Comparison of ENCODE assay signal across 24 cellular contexts in the genomic region with DNA sequence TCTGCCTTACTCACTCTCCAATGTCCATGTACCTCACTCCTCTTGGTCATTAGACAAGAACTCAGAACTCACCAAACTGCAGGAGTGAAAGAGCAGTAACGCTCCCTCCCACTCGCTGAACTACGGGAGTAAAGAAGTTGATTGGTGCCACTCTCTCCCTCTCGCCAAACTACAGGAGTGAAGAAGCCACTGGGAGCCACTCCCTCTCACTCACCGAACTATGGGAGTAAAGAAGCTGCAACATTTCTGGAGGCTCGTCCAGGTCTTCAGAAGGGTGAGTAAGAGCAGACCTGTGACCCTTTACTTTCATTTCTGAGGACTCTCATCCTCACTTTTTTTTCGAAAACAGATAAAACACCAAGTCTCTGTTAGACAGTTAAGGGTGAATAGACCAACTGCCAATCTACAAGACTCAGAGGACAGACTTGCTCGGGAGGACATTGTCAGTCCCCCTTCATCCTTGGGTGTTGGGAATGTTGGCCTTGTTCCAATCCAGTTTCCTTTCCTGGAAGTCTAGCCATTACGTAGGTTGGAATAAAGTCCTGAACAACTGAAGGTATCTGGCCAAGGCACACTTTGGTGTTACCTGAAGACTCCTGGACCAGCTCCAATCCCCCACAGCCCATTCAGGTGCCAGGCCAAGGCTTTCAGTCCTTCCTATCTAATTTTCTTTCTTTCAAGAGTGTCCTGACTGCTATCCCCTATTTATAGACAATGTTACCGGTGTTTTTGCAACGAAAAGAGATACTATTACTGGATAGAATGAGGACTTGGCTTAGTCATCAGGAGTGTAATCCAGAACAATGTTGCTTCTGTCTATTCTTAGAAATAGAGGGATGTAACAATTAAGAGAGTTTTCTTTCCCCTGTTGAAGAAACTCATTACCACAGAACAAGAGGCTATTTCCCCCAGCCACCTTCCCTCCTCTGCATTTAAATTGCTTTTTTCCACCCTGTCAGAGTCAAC. TPM values are rescaled to one million over a fixed set of nuclear protein-coding genes. Genes with fewer than 3 reads are reported as not detected.
"Had no signal": no experiment of that assay in that cellular context is flagged by ENCODE, and none has a peak within 500 bp of the region (broad histone marks: within the 10 kb centered on the region; RNA-seq: fewer than 3 reads in every experiment).

No MANE protein-coding gene starts in this region.

- H3K9me3 ChIP-seq: MG63 had no signal

- DNase-seq: activated CD4-positive, alpha-beta memory T cell treated with anti-CD3 and anti-CD28 coated beads for 36 hours; activated CD4-positive, alpha-beta T cell treated with anti-CD3 and anti-CD28 coated beads, Interleukin-2, amount 10 ng/mL, durations not matched to agents 7 days and 5 days; activated CD4-positive, CD25-positive, alpha-beta regulatory T cell; activated CD8-positive, alpha-beta memory T cell treated with anti-CD3 and anti-CD28 coated beads for 24 hours; activated effector memory CD4-positive, alpha-beta T cell treated with anti-CD3 and anti-CD28 coated beads, Interleukin-2, amount 50 U/mL, for 16 hours; activated naive CD4-positive, alpha-beta T cell treated with Interleukin-2 at 50 U/mL for 16 hours; activated naive CD8-positive, alpha-beta T cell treated with anti-CD3 and anti-CD28 coated beads, Interleukin-2, amount 50 U/mL, for 24 hours; activated T-cell treated with anti-CD3 and anti-CD28 coated beads, Interleukin-2, amount 50 U/mL, for 4 hours; amygdala; MG63; MV-4-11; NCI-H1092 treated with DMSO at 0.1 percent for 48 hours; NCI-H1417 treated with DMSO at 0.1 percent for 48 hours; NCI-H1694; NCI-H2029; NCI-H2107; NCI-H345; NCI-H510A; NCI-H69; SHP77; T-helper 1 cell had no signal

- H3K36me3 ChIP-seq: MG63 had no signal

- H3K4me3 ChIP-seq: MG63 had no signal

- H3K27ac ChIP-seq: VCaP had no signal

- H3K27me3 ChIP-seq: MG63 had no signal

- ATAC-seq: activated naive CD4-positive, alpha-beta T cell treated with anti-CD3 and anti-CD28 coated beads, Interleukin-2, amount 50 U/mL, for 72 hours; activated naive CD8-positive, alpha-beta T cell treated with anti-CD3 and anti-CD28 coated beads, Interleukin-2, amount 50 U/mL, for 24 hours; activated T-cell treated with anti-CD3 and anti-CD28 coated beads, Interleukin-2, amount 50 U/mL, for 4 hours had no signal

RNA-seq across cellular contexts. Expression of gene COL25A1, which starts 11.0 kb away (rescaled TPM):
- total RNA-seq: activated CD4-positive, alpha-beta memory T cell treated with anti-CD3 and anti-CD28 coated beads for 36 hours; activated CD4-positive, alpha-beta T cell treated with anti-CD3 and anti-CD28 coated beads, Interleukin-2, amount 10 ng/mL, durations not matched to agents 7 days and 5 days; activated naive CD4-positive, alpha-beta T cell treated with anti-CD3 and anti-CD28 coated beads, Interleukin-2, amount 50 U/mL, for 72 hours; T-helper 2 cell treated with Interferon-gamma antibody and Interleukin-4, amounts not matched to agents 100 ng/mL and 5 ng/mL, for 36 hours had no signal
